In the genomic region with DNA sequence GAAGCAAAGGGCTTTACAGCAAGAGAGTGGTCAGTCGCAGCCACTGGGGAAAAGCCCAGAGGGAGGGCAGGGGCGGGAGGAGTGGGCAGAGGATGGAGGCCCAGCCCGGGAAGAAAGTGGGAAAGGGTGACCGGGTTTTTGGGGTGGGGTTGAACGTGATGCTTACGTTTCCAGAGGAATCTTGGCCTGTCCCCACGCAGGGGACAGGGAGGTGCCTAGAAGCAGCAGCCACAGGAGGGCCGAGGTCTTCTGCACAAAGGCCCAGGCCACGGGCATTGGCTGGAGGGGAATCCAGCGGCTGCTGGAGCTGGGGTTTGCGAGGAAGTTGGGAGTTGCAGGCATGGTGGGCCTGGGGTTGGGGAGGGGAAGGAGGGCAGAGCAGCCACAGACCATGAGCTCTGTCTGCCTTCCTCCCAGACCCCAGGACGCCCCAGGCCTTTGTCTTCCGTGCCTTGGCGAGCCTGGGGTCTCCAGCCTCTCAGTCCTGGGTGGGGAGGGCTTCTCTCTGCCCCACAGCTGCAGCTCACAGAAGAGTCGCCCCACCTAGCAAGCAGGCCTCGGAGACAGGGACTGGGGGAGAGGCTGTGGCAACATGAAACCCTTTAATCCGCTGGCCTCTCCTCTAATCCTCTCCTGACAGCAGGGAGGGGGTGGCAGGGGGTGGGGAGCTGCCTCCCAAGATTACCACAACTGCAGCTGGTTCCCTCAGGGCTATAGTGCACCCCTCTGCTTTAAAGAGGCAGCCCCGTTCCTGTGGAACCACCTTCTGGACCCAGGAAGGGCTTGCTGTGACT, we compare ENCODE assay signal across 9 cellular contexts. TPM values are rescaled to one million over a fixed set of nuclear protein-coding genes. Genes with fewer than 3 reads are reported as not detected.
A peak's percentile ranks its signal among the peaks of the same experiment; 100 is the strongest.
DNase-seq lines count a peak whose midpoint lies in the region; ATAC-seq and TF ChIP-seq lines count a peak whose summit lies in the region.
"Had no signal": no experiment of that assay in that cellular context is flagged by ENCODE, and none has a peak within 500 bp of the region (broad histone marks: within the 10 kb centered on the region; RNA-seq: fewer than 3 reads in every experiment).

A gene with protein sequence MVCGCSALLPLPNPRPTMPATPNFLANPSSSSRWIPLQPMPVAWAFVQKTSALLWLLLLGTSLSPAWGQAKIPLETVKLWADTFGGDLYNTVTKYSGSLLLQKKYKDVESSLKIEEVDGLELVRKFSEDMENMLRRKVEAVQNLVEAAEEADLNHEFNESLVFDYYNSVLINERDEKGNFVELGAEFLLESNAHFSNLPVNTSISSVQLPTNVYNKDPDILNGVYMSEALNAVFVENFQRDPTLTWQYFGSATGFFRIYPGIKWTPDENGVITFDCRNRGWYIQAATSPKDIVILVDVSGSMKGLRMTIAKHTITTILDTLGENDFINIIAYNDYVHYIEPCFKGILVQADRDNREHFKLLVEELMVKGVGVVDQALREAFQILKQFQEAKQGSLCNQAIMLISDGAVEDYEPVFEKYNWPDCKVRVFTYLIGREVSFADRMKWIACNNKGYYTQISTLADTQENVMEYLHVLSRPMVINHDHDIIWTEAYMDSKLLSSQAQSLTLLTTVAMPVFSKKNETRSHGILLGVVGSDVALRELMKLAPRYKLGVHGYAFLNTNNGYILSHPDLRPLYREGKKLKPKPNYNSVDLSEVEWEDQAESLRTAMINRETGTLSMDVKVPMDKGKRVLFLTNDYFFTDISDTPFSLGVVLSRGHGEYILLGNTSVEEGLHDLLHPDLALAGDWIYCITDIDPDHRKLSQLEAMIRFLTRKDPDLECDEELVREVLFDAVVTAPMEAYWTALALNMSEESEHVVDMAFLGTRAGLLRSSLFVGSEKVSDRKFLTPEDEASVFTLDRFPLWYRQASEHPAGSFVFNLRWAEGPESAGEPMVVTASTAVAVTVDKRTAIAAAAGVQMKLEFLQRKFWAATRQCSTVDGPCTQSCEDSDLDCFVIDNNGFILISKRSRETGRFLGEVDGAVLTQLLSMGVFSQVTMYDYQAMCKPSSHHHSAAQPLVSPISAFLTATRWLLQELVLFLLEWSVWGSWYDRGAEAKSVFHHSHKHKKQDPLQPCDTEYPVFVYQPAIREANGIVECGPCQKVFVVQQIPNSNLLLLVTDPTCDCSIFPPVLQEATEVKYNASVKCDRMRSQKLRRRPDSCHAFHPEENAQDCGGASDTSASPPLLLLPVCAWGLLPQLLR (minus strand): TSS at position 572 of the 794 bp plus-strand sequence. CDS start 179 bp downstream, at position 393.

- peak in 1 of 4 donors; percentile 10 for ATAC-seq in heart left ventricle
- ATAC-seq in Right ventricle myocardium inferior = no peak
- ATAC-seq in activated T-helper 17 cell treated with anti-CD3 and anti-CD28 coated beads, Interleukin-2, amount 50 U/mL, for 72 hours (replicated peaks) = no peak
- peak; percentile 7 for ATAC-seq in upper lobe of right lung
- no peak for ATAC-seq in HG03025 (IDR thresholded peaks at IDR 0.05; ENCODE audit: low FRiP score, unreplicated experiment)

- H3K4me1 ChIP-seq in heart left ventricle = peaks cover 0 to 16% (median 8%) of the 10 kb centered on the region in 12 donors
- no peaks in the 10 kb centered on the region for H3K4me1 ChIP-seq in upper lobe of right lung
- H3K4me1 ChIP-seq: Caco-2 had no signal

- H3K9me3 ChIP-seq in heart left ventricle = no peaks in the 10 kb centered on the region
- H3K9me3 ChIP-seq in upper lobe of right lung = no peaks in the 10 kb centered on the region
- H3K9me3 ChIP-seq in MG63 = no peaks in the 10 kb centered on the region
- H3K9me3 ChIP-seq: Caco-2 had no signal

- peak in 1 of 5 donors; percentile 35 for DNase-seq in heart left ventricle
- no peak for DNase-seq in Right ventricle myocardium inferior (ENCODE audit: missing footprints)
- no peak for DNase-seq in mesothelial cell of epicardium (ENCODE audit: low spot score in 2 of 2, unreplicated experiment in 2 of 2)
- no peak for DNase-seq in upper lobe of right lung
- no peak for DNase-seq in MG63
- DNase-seq in globus pallidus (ENCODE audit: low spot score) = no peak

- H3K4me1 Mint-ChIP-seq in activated T-helper 17 cell treated with anti-CD3 and anti-CD28 coated beads, Interleukin-2, amount 50 U/mL, for 72 hours = peaks cover 16% of the 10 kb centered on the region
- peaks cover 14% of the 10 kb centered on the region for H3K4me1 Mint-ChIP-seq in mesothelial cell of epicardium

- H3K27me3 ChIP-seq in heart left ventricle = peaks cover 0 to 5% (median 0%) of the 10 kb centered on the region in 9 donors
- H3K27me3 ChIP-seq in upper lobe of right lung = no peaks in the 10 kb centered on the region
- no peaks in the 10 kb centered on the region for H3K27me3 ChIP-seq in MG63

- no peak within 1 kb of the TSS for H3K4me3 Mint-ChIP-seq in activated T-helper 17 cell treated with anti-CD3 and anti-CD28 coated beads, Interleukin-2, amount 50 U/mL, for 72 hours
- peak within 1 kb of the TSS; percentile 30 for H3K4me3 Mint-ChIP-seq in mesothelial cell of epicardium

- H3K4me3 ChIP-seq in heart left ventricle (peak within 1 kb of the TSS in 8 of 12 donors; percentile 15 to 60 (median 36)), upper lobe of right lung (peak within 1 kb of the TSS; percentile 40), MG63 (no peak within 1 kb of the TSS)

- 70 to 77% (median 73%) methylated on average over 17 to 18 of the region's 18 CpGs for WGBS in heart left ventricle, 4 donors

- peaks cover 3% of the 10 kb centered on the region for H3K27me3 Mint-ChIP-seq in activated T-helper 17 cell treated with anti-CD3 and anti-CD28 coated beads, Interleukin-2, amount 50 U/mL, for 72 hours
- no peaks in the 10 kb centered on the region for H3K27me3 Mint-ChIP-seq in mesothelial cell of epicardium (ENCODE audit: low read depth)

- no peak within 1 kb of the TSS for H3K27ac Mint-ChIP-seq in activated T-helper 17 cell treated with anti-CD3 and anti-CD28 coated beads, Interleukin-2, amount 50 U/mL, for 72 hours
- H3K27ac Mint-ChIP-seq in mesothelial cell of epicardium = no peak within 1 kb of the TSS

- TF ChIP-seq CTCF in heart left ventricle (IDR thresholded peaks at IDR 0.05) = no peak
- TF ChIP-seq CTCF in mesothelial cell of epicardium (IDR thresholded peaks at IDR 0.05; ENCODE audit: unreplicated experiment) = no peak
- no peak for TF ChIP-seq CTCF in upper lobe of right lung (IDR thresholded peaks at IDR 0.05)

- H3K36me3 Mint-ChIP-seq in activated T-helper 17 cell treated with anti-CD3 and anti-CD28 coated beads, Interleukin-2, amount 50 U/mL, for 72 hours (ENCODE audit: low read depth) = no peaks in the 10 kb centered on the region
- no peaks in the 10 kb centered on the region for H3K36me3 Mint-ChIP-seq in mesothelial cell of epicardium

- intact Hi-C loops in heart left ventricle (cut with DNase I) (loop anchor here in 2 of 10 donors (5.0 kb wide), 2 partner anchors 106 to 111 kb away; no protein-coding TSS in a partner anchor), Right ventricle myocardium inferior (cut with DNase I) (no loop called here), upper lobe of right lung (cut with DNase I) (no loop called here)

- TF ChIP-seq POLR2A in heart left ventricle (IDR thresholded peaks at IDR 0.05) = no peak

- H3K36me3 ChIP-seq in heart left ventricle (no peaks in the 10 kb centered on the region), upper lobe of right lung (no peaks in the 10 kb centered on the region), MG63 (no peaks in the 10 kb centered on the region)

- peak within 1 kb of the TSS in 10 of 12 donors; percentile 5 to 87 (median 47) for H3K27ac ChIP-seq in heart left ventricle
- H3K27ac ChIP-seq in upper lobe of right lung = peak within 1 kb of the TSS; percentile 81

- no peaks in the 10 kb centered on the region for H3K9me3 Mint-ChIP-seq in activated T-helper 17 cell treated with anti-CD3 and anti-CD28 coated beads, Interleukin-2, amount 50 U/mL, for 72 hours
- H3K9me3 Mint-ChIP-seq in mesothelial cell of epicardium = no peaks in the 10 kb centered on the region

RNA-seq across cellular contexts. Expression of the gene that starts here (rescaled TPM):
- total RNA-seq in heart left ventricle (1 to 10 TPM in 5 of 9 donors, under 1 TPM in 4; 0.10 to 9.0 (median 1.2) TPM), Right ventricle myocardium inferior (1.1 TPM), mesothelial cell of epicardium (0.09 to 0.45 TPM (median 0.45 TPM) in 3 replicates), upper lobe of right lung (5.5 TPM)
- 1 to 10 TPM in 1 of 2 donors, under 1 TPM in 1; 0.69 to 1.8 TPM for polyA plus RNA-seq in heart left ventricle
- total RNA-seq in activated T-helper 17 cell treated with anti-CD3 and anti-CD28 coated beads, Interleukin-2, amount 50 U/mL, for 72 hours = 10 to 100 TPM; 13.7 to 23.0 TPM
- 0.91 and 1.4 TPM in 2 replicates for total RNA-seq in MG63 (2014; rRNA removed; shearing (Covaris generic); ENCODE audit: low replicate concordance)
